1 cellular context compared by ENCODE assay signal in the genomic region with DNA sequence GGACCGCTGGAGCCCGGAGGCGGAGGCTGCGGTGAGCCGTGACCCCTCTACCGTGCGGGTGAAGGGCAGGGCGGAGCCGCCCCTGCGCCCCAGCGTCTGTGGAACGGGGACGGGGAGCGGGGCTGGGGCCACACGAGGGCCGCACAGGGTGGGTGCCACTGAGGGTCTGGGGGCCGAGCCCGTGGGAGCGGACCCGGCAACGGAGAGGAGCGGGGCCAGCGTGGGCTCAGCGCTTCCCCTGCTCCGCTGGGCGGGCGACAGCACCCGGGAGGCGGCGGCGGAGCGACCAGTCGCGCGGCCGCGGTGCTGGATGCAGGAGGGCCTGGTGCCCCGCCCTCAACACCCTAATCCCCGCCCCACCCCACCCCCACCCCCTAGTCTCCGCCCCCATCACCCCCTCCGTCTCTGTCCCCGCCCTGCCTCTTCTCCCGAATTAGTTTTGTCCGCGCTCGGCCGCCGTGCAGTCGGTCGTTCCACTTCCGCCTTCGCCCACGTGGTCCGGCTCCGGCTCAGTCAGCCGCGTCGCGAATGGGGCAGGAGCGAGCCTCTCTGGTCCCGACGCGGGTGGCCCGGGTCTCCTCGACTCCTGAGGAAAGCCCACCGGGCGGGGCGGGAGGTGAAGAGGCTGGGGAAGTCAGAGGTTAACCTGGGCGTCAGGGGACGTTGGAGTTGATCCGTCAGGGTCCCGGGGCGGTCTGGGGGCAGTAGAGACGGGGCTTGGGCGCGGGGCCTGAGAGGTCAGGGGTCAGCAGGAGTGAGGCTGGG.
TF ChIP-seq lines count a peak whose summit lies in the region.

TSS of gene PUS1 (plus strand) at position 512 of the 765 bp plus-strand sequence. CDS start 447 bp downstream, outside the sequence.

TF ChIP-seq in GM23338, 12 proteins besides CTCF, POLR2A, EP300 and RAD21 (continued from another document):
- TF ChIP-seq ZNF462 (CRISPR knock-in tag; IDR thresholded peaks at IDR 0.05) (no peak), ETS1 (IDR thresholded peaks at IDR 0.05) (peak; percentile 72), ZNF331 (CRISPR knock-in tag; IDR thresholded peaks at IDR 0.05; ENCODE audit: low read depth) (no peak), ZNF114 (CRISPR knock-in tag; IDR thresholded peaks at IDR 0.05) (no peak), REST (IDR thresholded peaks at IDR 0.05; ENCODE audit: unreplicated experiment) (peak; percentile 30), EZH2phosphoT487 (IDR thresholded peaks at IDR 0.05; ENCODE audit: unreplicated experiment) (no peak), EZH2 (IDR thresholded peaks at IDR 0.05; ENCODE audit: low read depth, unreplicated experiment) (no peak), STAT1 (IDR thresholded peaks at IDR 0.05; ENCODE audit: unreplicated experiment) (no peak), CREB1 (CRISPR knock-in tag; IDR thresholded peaks at IDR 0.05; ENCODE audit: low read depth) (no peak), POLR2AphosphoS5 (IDR thresholded peaks at IDR 0.05; ENCODE audit: low read depth) (peak; percentile 87)
